31 cellular contexts compared by ENCODE assay signal in genomic region chr20:64266988-64267387, GRCh38.
"Had no signal": no experiment of that assay in that cellular context is flagged by ENCODE, and none has a peak within 500 bp of the region (broad histone marks: within the 10 kb centered on the region; RNA-seq: fewer than 3 reads in every experiment).

No MANE protein-coding gene starts in this region.

- H3K27me3 Mint-ChIP-seq: activated CD4-positive, alpha-beta T cell treated with anti-CD3 and anti-CD28 coated beads, Interleukin-2, amount 10 ng/mL, durations not matched to agents 24 days and 14 days; activated CD8-positive, alpha-beta T cell treated with anti-CD3 and anti-CD28 coated beads for 36 hours; activated naive CD8-positive, alpha-beta T cell treated with anti-CD3 and anti-CD28 coated beads for 36 hours; activated T-helper 17 cell treated with anti-CD3 and anti-CD28 coated beads, Interleukin-2, amount 50 U/mL, for 72 hours had no signal

- H3K27ac Mint-ChIP-seq: activated CD4-positive, alpha-beta T cell treated with anti-CD3 and anti-CD28 coated beads, Interleukin-2, amount 10 ng/mL, durations not matched to agents 24 days and 14 days; activated CD8-positive, alpha-beta T cell treated with anti-CD3 and anti-CD28 coated beads for 36 hours; activated naive CD8-positive, alpha-beta T cell treated with anti-CD3 and anti-CD28 coated beads for 36 hours; activated T-cell treated with anti-CD3 and anti-CD28 coated beads, Interleukin-2, amount 50 U/mL, for 72 hours; activated T-helper 17 cell treated with anti-CD3 and anti-CD28 coated beads, Interleukin-2, amount 50 U/mL, for 72 hours; T-helper 1 cell treated with Interleukin-12 subunit alpha and Interleukin-12 subunit beta and Interleukin-4 antibody, amounts not matched to agents 30 μg/mL and 1 μg/mL, for 36 hours; T-helper 2 cell treated with Interferon-gamma antibody and Interleukin-4, amounts not matched to agents 5 μg/mL and 100 μg/mL, for 36 hours had no signal

- H2AFZ ChIP-seq: PC-9 had no signal

- H3K4me3 Mint-ChIP-seq: activated CD4-positive, alpha-beta T cell treated with anti-CD3 and anti-CD28 coated beads, Interleukin-2, amount 10 ng/mL, durations not matched to agents 24 days and 14 days; activated CD8-positive, alpha-beta T cell treated with anti-CD3 and anti-CD28 coated beads for 36 hours; activated naive CD8-positive, alpha-beta T cell treated with anti-CD3 and anti-CD28 coated beads for 36 hours; activated T-cell treated with anti-CD3 and anti-CD28 coated beads, Interleukin-2, amount 50 U/mL, for 72 hours; activated T-helper 17 cell treated with anti-CD3 and anti-CD28 coated beads, Interleukin-2, amount 50 U/mL, for 72 hours; T-helper 1 cell treated with Interleukin-12 subunit alpha and Interleukin-12 subunit beta and Interleukin-4 antibody, amounts not matched to agents 30 μg/mL and 1 μg/mL, for 36 hours; T-helper 2 cell treated with Interferon-gamma antibody and Interleukin-4, amounts not matched to agents 5 μg/mL and 100 μg/mL, for 36 hours had no signal

- ATAC-seq: activated CD8-positive, alpha-beta T cell treated with anti-CD3 and anti-CD28 coated beads for 36 hours; activated T-cell treated with anti-CD3 and anti-CD28 coated beads, Interleukin-2, amount 50 U/mL, for 72 hours; activated T-helper 17 cell treated with anti-CD3 and anti-CD28 coated beads, Interleukin-2, amount 50 U/mL, for 72 hours; K562 had no signal

- H3K4me1 Mint-ChIP-seq: activated CD4-positive, alpha-beta T cell treated with anti-CD3 and anti-CD28 coated beads, Interleukin-2, amount 10 ng/mL, durations not matched to agents 24 days and 14 days had no signal

- H3K9me3 Mint-ChIP-seq: activated CD4-positive, alpha-beta T cell treated with anti-CD3 and anti-CD28 coated beads, Interleukin-2, amount 10 ng/mL, durations not matched to agents 24 days and 14 days; activated CD8-positive, alpha-beta T cell treated with anti-CD3 and anti-CD28 coated beads for 36 hours; activated naive CD8-positive, alpha-beta T cell treated with anti-CD3 and anti-CD28 coated beads for 36 hours; activated T-cell treated with anti-CD3 and anti-CD28 coated beads, Interleukin-2, amount 50 U/mL, for 72 hours; activated T-helper 17 cell treated with anti-CD3 and anti-CD28 coated beads, Interleukin-2, amount 50 U/mL, for 72 hours; T-helper 1 cell treated with Interleukin-12 subunit alpha and Interleukin-12 subunit beta and Interleukin-4 antibody, amounts not matched to agents 30 μg/mL and 1 μg/mL, for 36 hours; T-helper 2 cell treated with Interferon-gamma antibody and Interleukin-4, amounts not matched to agents 5 μg/mL and 100 μg/mL, for 36 hours had no signal

- DNase-seq: activated CD4-positive, alpha-beta T cell treated with anti-CD3 and anti-CD28 coated beads, Interleukin-2, amount 10 ng/mL, durations not matched to agents 24 days and 14 days; activated CD4-positive, alpha-beta T cell treated with anti-CD3 and anti-CD28 coated beads, Interleukin-2, amount 50 U/mL, for 4 hours; activated CD8-positive, alpha-beta T cell treated with anti-CD3 and anti-CD28 coated beads for 36 hours; activated effector memory CD4-positive, alpha-beta T cell treated with anti-CD3 and anti-CD28 coated beads, Interleukin-2, amount 50 U/mL, for 16 hours; activated naive CD4-positive, alpha-beta T cell; activated naive CD4-positive, alpha-beta T cell treated with anti-CD3 and anti-CD28 coated beads, Interleukin-2, amount 50 U/mL, for 16 hours; activated naive CD8-positive, alpha-beta T cell treated with anti-CD3 and anti-CD28 coated beads for 36 hours; activated T-cell treated with anti-CD3 and anti-CD28 coated beads, Interleukin-2, amount 50 U/mL, for 1 hour; activated T-cell treated with anti-CD3 and anti-CD28 coated beads, Interleukin-2, amount 50 U/mL, for 72 hours; amniotic stem cell; aorta; brain microvascular endothelial cell; NCI-H1092 treated with DMSO at 0.1 percent for 48 hours; NCI-H1417; NCI-H146; NCI-H187; NCI-H2029 treated with DMSO at 0.1 percent for 48 hours; NCI-H2107; NCI-H2171; NCI-H510A; NCI-H526; NCI-H748 treated with DMSO at 0.1 percent for 48 hours; NK-92 treated with Interleukin-12 subunit alpha and Interleukin-12 subunit beta, amount 100 ng/mL, for 24 hours; SHP77 treated with DMSO at 0.1 percent for 48 hours; SK-N-SH had no signal

- H3K4me3 ChIP-seq: K562, PC-9, SJSA1 had no signal

- H3K36me3 ChIP-seq: SJSA1 had no signal

- H3K9ac ChIP-seq: SK-N-SH had no signal

- H3K4me2 ChIP-seq: PC-9, SK-N-SH had no signal

- H3K27me3 ChIP-seq: brain microvascular endothelial cell, SJSA1 had no signal

- H3K4me1 ChIP-seq: SJSA1 had no signal

- H3K27ac ChIP-seq: brain microvascular endothelial cell, PC-9, SJSA1 had no signal

- H3K9me3 ChIP-seq: SJSA1, SK-N-SH had no signal
